ENCODE assay signal across 10 cellular contexts in the genomic region with DNA sequence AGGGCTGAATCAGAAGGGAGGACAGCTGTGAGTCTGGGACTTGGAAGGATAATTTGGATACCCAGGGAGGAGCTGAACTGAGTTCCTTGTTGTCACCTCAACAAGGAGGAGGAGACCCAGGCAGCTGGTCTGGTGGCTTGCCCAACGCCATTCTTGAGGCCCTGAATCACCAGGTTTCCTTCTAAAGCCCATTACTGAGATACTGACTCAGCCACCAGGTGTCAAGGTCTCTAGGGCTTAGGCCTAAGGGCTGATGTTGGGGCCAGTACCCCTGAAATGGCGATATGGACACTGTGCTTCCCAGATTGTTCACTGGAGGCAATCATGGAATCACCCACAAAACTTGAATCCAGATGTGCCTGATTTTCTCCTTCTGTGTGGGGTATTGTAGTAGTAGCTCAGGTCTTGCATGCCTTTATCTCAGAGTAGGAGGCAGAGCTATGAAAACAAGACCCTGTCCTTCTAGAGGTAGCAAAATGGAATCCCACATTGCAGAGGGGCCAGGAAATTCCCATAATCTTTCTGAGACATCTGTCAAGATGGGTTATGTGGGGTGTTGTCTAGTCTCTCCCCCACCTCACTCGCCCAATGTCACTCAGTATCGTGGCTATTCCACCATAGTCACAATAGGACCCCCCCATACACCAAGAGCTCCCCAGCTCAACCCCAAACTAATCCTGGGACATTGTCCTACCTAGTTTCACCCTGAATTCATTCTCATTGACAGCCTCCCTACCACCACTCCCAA. TPM values are rescaled to one million over a fixed set of nuclear protein-coding genes. Genes with fewer than 3 reads are reported as not detected.
DNase-seq lines count a peak whose midpoint lies in the region; ATAC-seq and TF ChIP-seq lines count a peak whose summit lies in the region.
"Had no signal": no experiment of that assay in that cellular context is flagged by ENCODE, and none has a peak within 500 bp of the region (broad histone marks: within the 10 kb centered on the region; RNA-seq: fewer than 3 reads in every experiment).

No MANE protein-coding gene starts in this region.

- no peaks in the 10 kb centered on the region for H3K9me1 ChIP-seq in IMR-90 (ENCODE audit: insufficient read depth, low read length)

- H3K9ac ChIP-seq in DND-41 (ENCODE audit: low read depth, low read length) (no peak overlapping the region), IMR-90 (ENCODE audit: low read depth, low read length) (no peak overlapping the region), mammary epithelial cell (ENCODE audit: insufficient read depth, low read length) (no peak overlapping the region)

- no peak overlapping the region for H3K27ac ChIP-seq in DND-41 (ENCODE audit: low read length)
- H3K27ac ChIP-seq in IMR-90 (ENCODE audit: insufficient read depth, low read length), result no peak overlapping the region
- H3K27ac ChIP-seq in mammary epithelial cell (ENCODE audit: insufficient read depth, low read depth, low read length), result peak overlapping the region; percentile 88

- intact Hi-C loops in IMR-90 (cut with micrococcal nuclease) (no loop called here), mammary epithelial cell (cut with micrococcal nuclease) (no loop called here), lower leg skin (cut with DNase I; ENCODE audit: low total_unique reads) (loop anchor here (5.0 kb wide), 1 partner anchor 86 kb away; no protein-coding TSS in a partner anchor)

- no peak overlapping the region for H4K8ac ChIP-seq in IMR-90 (ENCODE audit: low read depth in 2 of 2, low read length in 2 of 2)

- H3K14ac ChIP-seq in IMR-90 (replicated peaks; ENCODE audit: low read depth, low read length), result no peak overlapping the region

- H3K27me3 ChIP-seq in DND-41 (ENCODE audit: insufficient read depth, low read length, poor library complexity) (peaks cover 3% of the 10 kb centered on the region), IMR-90 (ENCODE audit: control insufficient read depth, insufficient read depth, low read length) (peaks cover 17% of the 10 kb centered on the region), mammary epithelial cell (ENCODE audit: insufficient read depth, low read length) (no peaks in the 10 kb centered on the region)

- no peak overlapping the region for H4K91ac ChIP-seq in IMR-90 (ENCODE audit: insufficient read depth, low read depth, low read length)

- H2AFZ ChIP-seq in DND-41 (ENCODE audit: low read depth, low read length) (peak overlapping the region; percentile 49; the same call in 1 of the 2 replicates), IMR-90 (replicated peaks; ENCODE audit: low read length, poor library complexity) (peak overlapping the region; percentile 51), mammary epithelial cell (ENCODE audit: low read depth, low read length) (no peak overlapping the region)

- H3K4me1 ChIP-seq in DND-41 (ENCODE audit: insufficient read depth, low read length) (peaks cover 24% of the 10 kb centered on the region), IMR-90 (ENCODE audit: control insufficient read depth, insufficient read depth, low read length) (no peaks in the 10 kb centered on the region), mammary epithelial cell (ENCODE audit: insufficient read depth, low read length) (peaks cover 29% of the 10 kb centered on the region)

- no peak overlapping the region for H2BK15ac ChIP-seq in IMR-90 (ENCODE audit: low read depth, low read length)

- no peak overlapping the region for H2AK5ac ChIP-seq in IMR-90 (ENCODE audit: low read depth, low read length)

- TF ChIP-seq POLR2A in IMR-90 (IDR thresholded peaks at IDR 0.05; ENCODE audit: low read depth, low read length) (no peak), lower leg skin (IDR thresholded peaks at IDR 0.05) (no peak)

- TF ChIP-seq RAD21 in IMR-90 (IDR thresholded peaks at IDR 0.05; ENCODE audit: low read length), result no peak

- H3K4me2 ChIP-seq in DND-41 (ENCODE audit: insufficient read depth, low read length) (no peak overlapping the region), IMR-90 (ENCODE audit: low read depth, low read length) (no peak overlapping the region), mammary epithelial cell (ENCODE audit: insufficient read depth, low read depth, low read length) (no peak overlapping the region)

- H4K20me1 ChIP-seq in DND-41 (ENCODE audit: insufficient read depth, low read length), result 0 out of 2 replicates have a peak, but pooled peaks cover 4% of the 10 kb centered on the region
- no peaks in the 10 kb centered on the region for H4K20me1 ChIP-seq in IMR-90 (ENCODE audit: insufficient read depth, low read length)
- H4K20me1 ChIP-seq in mammary epithelial cell (ENCODE audit: insufficient read depth, low read length), result no peaks in the 10 kb centered on the region

- ATAC-seq in DND-41 (ENCODE audit: insufficient read depth, low read depth) (no peak), IMR-90 (ENCODE audit: low read depth) (no peak), GM19328 (IDR thresholded peaks at IDR 0.05; ENCODE audit: unreplicated experiment) (no peak), HG03095 (IDR thresholded peaks at IDR 0.05; ENCODE audit: unreplicated experiment) (no peak)

- H3K79me2 ChIP-seq in DND-41 (ENCODE audit: insufficient read depth, low read length), result peaks cover 22% of the 10 kb centered on the region
- H3K79me2 ChIP-seq in mammary epithelial cell (ENCODE audit: insufficient read depth, low read length), result peaks cover 15% of the 10 kb centered on the region

- in situ Hi-C loops in IMR-90 (cut with MboI; ENCODE audit: low sequenced_read_pairs) (no loop called here), mammary epithelial cell (cut with MboI; ENCODE audit: low sequenced_read_pairs in 2 of 2) (no loop called here)

- BruUV-seq in IMR-90 (replicated peaks; lab: Mats Ljungman, UMichigan) (no TSS peak), mammary epithelial cell (replicated peaks; lab: Mats Ljungman, UMichigan) (no TSS peak)

- H3K56ac ChIP-seq in IMR-90 (ENCODE audit: extremely low read depth, insufficient read depth, low read length), result no peak overlapping the region

- no peak overlapping the region for H2BK20ac ChIP-seq in IMR-90 (ENCODE audit: low read depth, low read length)

- H3K9me3 ChIP-seq in DND-41 (ENCODE audit: insufficient read depth, low read length, severe bottlenecking) (no peaks in the 10 kb centered on the region), IMR-90 (ENCODE audit: control insufficient read depth, insufficient read depth, low read length) (no peaks in the 10 kb centered on the region), mammary epithelial cell (replicated peaks; ENCODE audit: insufficient read depth, low read length) (no peaks in the 10 kb centered on the region)

- H2BK5ac ChIP-seq in IMR-90 (ENCODE audit: low read depth, low read length, poor library complexity, severe bottlenecking), result no peak overlapping the region

- H3K79me1 ChIP-seq in IMR-90 (ENCODE audit: low read depth in 1 of 2, low read length in 2 of 2), result peaks cover 10 to 16% of the 10 kb centered on the region in 2 experiments; a peak in 3 of 4 replicates

- peak overlapping the region; percentile 42 for H2AK9ac ChIP-seq in IMR-90 (replicated peaks; ENCODE audit: low read depth, low read length, poor library complexity)

- DNase-seq in DND-41 (no peak), IMR-90 (peak; percentile 52), mammary epithelial cell (peak; percentile 78), myocyte (ENCODE audit: low read depth) (peak; percentile 65), lower leg skin (ENCODE audit: low spot score in 2 of 2) (no peak), NCI-H187 treated with DMSO at 0.1 percent for 48 hours (lab: John Stamatoyannopoulos, UW) (no peak)
- DNase-seq: H7, NCI-H2081 had no signal

- WGBS in IMR-90 (ENCODE audit: extremely low coverage in 2 of 2, insufficient read length in 1 of 2), 2 experiments, result 100% methylated on average over 1 of the region's 4 CpGs; no CpG with 5 or more reads in 1 of the 2 experiments
- 75% methylated on average over 3 of the region's 4 CpGs for WGBS in mammary epithelial cell (ENCODE audit: low coverage, missing lambda C conversion rate)
- WGBS in lower leg skin, 2 donors, result 76 to 91% methylated on average over 4 of the region's 4 CpGs

- H3K4me3 ChIP-seq in DND-41 (ENCODE audit: low read depth in 1 of 2, low read length in 2 of 2) (no peak overlapping the region), IMR-90 (ENCODE audit: insufficient read depth, low read depth, low read length) (no peak overlapping the region), mammary epithelial cell (replicated peaks in 1 of 3; ENCODE audit: insufficient read depth in 1 of 3, low read depth in 2 of 3, low read length in 3 of 3) (no peak overlapping the region), lower leg skin (ENCODE audit: low read depth, poor library complexity, severe bottlenecking) (no peak overlapping the region)

- H3K4ac ChIP-seq in IMR-90 (ENCODE audit: low read depth, low read length), result no peak overlapping the region

- TF ChIP-seq CTCF in DND-41 (IDR thresholded peaks at IDR 0.05; ENCODE audit: borderline replicate concordance, extremely low read depth, low read length, poor library complexity, severe bottlenecking) (no peak), IMR-90 (conservative IDR thresholded peaks at IDR 0.05; ENCODE audit: low read depth, low read length) (no peak), mammary epithelial cell (conservative IDR thresholded peaks at IDR 0.05 in 1 of 2, IDR thresholded peaks at IDR 0.05 in 1 of 2; ENCODE audit: extremely low read depth in 1 of 2, insufficient read depth in 1 of 2, low read depth in 1 of 2, low read length in 2 of 2) (no peak), lower leg skin (IDR thresholded peaks at IDR 0.05) (no peak)

- H3K36me3 ChIP-seq in DND-41 (ENCODE audit: insufficient read depth, low read length) (no peaks in the 10 kb centered on the region; the same call in 1 of the 2 replicates), IMR-90 (ENCODE audit: control insufficient read depth, insufficient read depth, low read length) (no peaks in the 10 kb centered on the region), mammary epithelial cell (ENCODE audit: insufficient read depth, low read length) (no peaks in the 10 kb centered on the region)

- no peak overlapping the region for H3K23ac ChIP-seq in IMR-90 (ENCODE audit: low read depth, low read length)

- H2BK120ac ChIP-seq in IMR-90 (ENCODE audit: low read depth, low read length), result no peak overlapping the region

- H3K18ac ChIP-seq in IMR-90 (ENCODE audit: low read depth, low read length), result no peak overlapping the region

- CTCF ChIA-PET in IMR-90 (lab: Yijun Ruan, JAX) (no interaction called here), mammary epithelial cell (lab: Charles Lee; ENCODE audit: low non-redundant PET) (interaction anchor here (0.7 kb wide), 1 partner anchor 565 kb away, joined by 3 read pairs; no protein-coding TSS in a partner anchor)

- POLR2A ChIA-PET in IMR-90 (lab: Charles Lee; ENCODE audit: unreplicated experiment), result no interaction called here

- H4K5ac ChIP-seq in IMR-90 (ENCODE audit: low read depth, low read length), result no peak overlapping the region

- dilution Hi-C loops in IMR-90 (cut with HindIII; ENCODE audit: low sequenced_read_pairs, unreplicated experiment) (no loop called here), mammary epithelial cell (cut with HindIII; ENCODE audit: low sequenced_read_pairs) (no loop called here)

RNA-seq across cellular contexts. Expression of a gene that starts 1.8 kb away (rescaled TPM):
- total RNA-seq in IMR-90 (2012; rRNA removed), result 0.18 TPM in 1 of 2 replicates, not detected in the other
- 0.91 and 1.1 TPM in 2 replicates for polyA plus RNA-seq in IMR-90 (2012; rRNA removed)
- 0.22 and 0.49 TPM in 2 replicates for polyA plus RNA-seq in IMR-90 (2012; cell fraction: cytosol; rRNA removed)
- 3.2 and 5.6 TPM in 2 replicates for polyA plus RNA-seq in IMR-90 (2012; cell fraction: nucleus; rRNA removed; ENCODE audit: low replicate concordance)
- under 1 TPM; under 0.01 to 0.54 TPM for total RNA-seq in mammary epithelial cell
- 0.14 TPM for polyA plus RNA-seq in mammary epithelial cell
- polyA minus RNA-seq in mammary epithelial cell, result not detected
- total RNA-seq in myocyte, result 0.11 and 0.21 TPM in 2 replicates
- 0.57 TPM for polyA plus RNA-seq in myocyte (2012)
- 100 to 1,000 TPM in 1 of 4 donors, 10 to 100 TPM in 3; 47.6 to 125 (median 59.8) TPM for total RNA-seq in lower leg skin

RNA-seq across cellular contexts. Expression of a gene that starts 2.2 kb away (rescaled TPM):
- total RNA-seq in IMR-90 (2012; rRNA removed) (14.7 and 16.3 TPM in 2 replicates), mammary epithelial cell (10 to 100 TPM; 29.8 to 57.2 TPM), myocyte (47.8 and 53.0 TPM in 2 replicates), lower leg skin (10 to 100 TPM; 22.9 to 35.2 (median 27.6) TPM)
- polyA plus RNA-seq in IMR-90 (2012; rRNA removed) (26.8 and 27.5 TPM in 2 replicates), mammary epithelial cell (31.7 TPM)
- 13.0 and 25.1 TPM in 2 replicates for polyA plus RNA-seq in IMR-90 (2012; cell fraction: cytosol; rRNA removed)
- polyA plus RNA-seq in IMR-90 (2012; cell fraction: nucleus; rRNA removed; ENCODE audit: low replicate concordance), result 62.3 and 128 TPM in 2 replicates
- 39.2 TPM for polyA minus RNA-seq in mammary epithelial cell
- polyA plus RNA-seq in myocyte (2012), result 55.2 TPM

RNA-seq across cellular contexts. Expression of a gene that starts 22.2 kb away (rescaled TPM):
- total RNA-seq in IMR-90 (2012; rRNA removed), result not detected in 2 replicates
- polyA plus RNA-seq in IMR-90 (2012; rRNA removed), result 0.70 and 0.74 TPM in 2 replicates
- 0.21 and 0.38 TPM in 2 replicates for polyA plus RNA-seq in IMR-90 (2012; cell fraction: cytosol; rRNA removed)
- polyA plus RNA-seq in IMR-90 (2012; cell fraction: nucleus; rRNA removed; ENCODE audit: low replicate concordance), result 4.8 and 9.1 TPM in 2 replicates
- total RNA-seq in mammary epithelial cell, result 1 to 10 TPM in 1 of 2 donors, under 1 TPM in 1; 0.33 to 1.8 TPM
- 0.34 TPM for polyA plus RNA-seq in mammary epithelial cell
- polyA minus RNA-seq in mammary epithelial cell, result 4.1 TPM
- 3.6 and 5.5 TPM in 2 replicates for total RNA-seq in myocyte
- 17.5 TPM for polyA plus RNA-seq in myocyte (2012)
- total RNA-seq in lower leg skin, result 1 to 10 TPM; 2.3 to 2.9 (median 2.5) TPM

RNA-seq across cellular contexts. Expression of a gene that starts 31.6 kb away (rescaled TPM):
- total RNA-seq in IMR-90 (2012; rRNA removed), result 22.4 and 24.7 TPM in 2 replicates
- 34.8 and 45.6 TPM in 2 replicates for polyA plus RNA-seq in IMR-90 (2012; rRNA removed)
- polyA plus RNA-seq in IMR-90 (2012; cell fraction: cytosol; rRNA removed), result 29.1 and 41.6 TPM in 2 replicates
- 16.0 and 19.1 TPM in 2 replicates for polyA plus RNA-seq in IMR-90 (2012; cell fraction: nucleus; rRNA removed; ENCODE audit: low replicate concordance)
- 10 to 100 TPM; 12.3 to 18.1 TPM for total RNA-seq in mammary epithelial cell
- polyA plus RNA-seq in mammary epithelial cell, result 26.1 TPM
- 31.3 TPM for polyA minus RNA-seq in mammary epithelial cell
- 34.0 TPM in 2 replicates for total RNA-seq in myocyte
- 74.5 TPM for polyA plus RNA-seq in myocyte (2012)
- total RNA-seq in lower leg skin, result 10 to 100 TPM in 1 of 4 donors, 1 to 10 TPM in 3; 3.9 to 13.7 (median 7.2) TPM

RNA-seq across cellular contexts. Expression of a gene that starts 33.3 kb away (rescaled TPM):
- total RNA-seq in IMR-90 (2012; rRNA removed) (25.3 and 29.6 TPM in 2 replicates), mammary epithelial cell (100 to 1,000 TPM in 1 of 2 donors, 10 to 100 TPM in 1; 46.5 to 138 TPM), myocyte (516 and 662 TPM in 2 replicates), lower leg skin (10 to 100 TPM; 56.3 to 83.5 (median 67.7) TPM)
- polyA plus RNA-seq in IMR-90 (2012; rRNA removed) (91.0 and 112 TPM in 2 replicates), mammary epithelial cell (57.9 TPM)
- polyA plus RNA-seq in IMR-90 (2012; cell fraction: cytosol; rRNA removed), result 70.2 and 89.3 TPM in 2 replicates
- polyA plus RNA-seq in IMR-90 (2012; cell fraction: nucleus; rRNA removed; ENCODE audit: low replicate concordance), result 205 and 510 TPM in 2 replicates
- polyA minus RNA-seq in mammary epithelial cell, result 150 TPM
- 681 TPM for polyA plus RNA-seq in myocyte (2012)

Comparison
In these comparisons a context has a peak if more than half of its experiments do, and no peak if none do; other contexts are left out.
1. DNase-seq: peak in IMR-90 (single experiment), mammary epithelial cell (single experiment) and myocyte (single experiment); none in DND-41 (single experiment), lower leg skin (0 of 2) and NCI-H187 treated with DMSO at 0.1 percent for 48 hours (single experiment).
2. RNA of a gene that starts 1.8 kb away (total RNA-seq): 47.6 to 125 TPM in lower leg skin; under 0.01 to 0.54 TPM in mammary epithelial cell, 0.18 TPM in IMR-90 and 0.11 to 0.21 TPM in myocyte; every median in the first group is over 10 times any median in the second.